In the genomic region with DNA sequence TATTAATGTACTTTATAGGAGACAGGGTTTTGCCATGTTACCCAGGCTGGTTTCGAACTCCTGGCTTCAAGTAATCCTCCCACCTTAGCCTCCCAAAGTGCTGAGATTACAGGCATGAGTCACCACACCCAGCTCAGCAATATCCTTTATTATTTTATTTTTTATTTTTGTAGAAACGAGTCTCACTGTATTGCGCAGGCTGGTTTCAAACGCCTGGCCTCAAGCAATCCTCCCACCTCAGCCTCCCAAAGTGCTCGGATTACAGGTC, we compare ENCODE assay signal across 1 cellular context.
TF ChIP-seq lines count a peak whose summit lies in the region.

No MANE protein-coding gene starts in this region.

TF ChIP-seq in HepG2, 621 proteins besides CTCF, POLR2A, EP300 and RAD21:
- TF ChIP-seq, protein P1, sequence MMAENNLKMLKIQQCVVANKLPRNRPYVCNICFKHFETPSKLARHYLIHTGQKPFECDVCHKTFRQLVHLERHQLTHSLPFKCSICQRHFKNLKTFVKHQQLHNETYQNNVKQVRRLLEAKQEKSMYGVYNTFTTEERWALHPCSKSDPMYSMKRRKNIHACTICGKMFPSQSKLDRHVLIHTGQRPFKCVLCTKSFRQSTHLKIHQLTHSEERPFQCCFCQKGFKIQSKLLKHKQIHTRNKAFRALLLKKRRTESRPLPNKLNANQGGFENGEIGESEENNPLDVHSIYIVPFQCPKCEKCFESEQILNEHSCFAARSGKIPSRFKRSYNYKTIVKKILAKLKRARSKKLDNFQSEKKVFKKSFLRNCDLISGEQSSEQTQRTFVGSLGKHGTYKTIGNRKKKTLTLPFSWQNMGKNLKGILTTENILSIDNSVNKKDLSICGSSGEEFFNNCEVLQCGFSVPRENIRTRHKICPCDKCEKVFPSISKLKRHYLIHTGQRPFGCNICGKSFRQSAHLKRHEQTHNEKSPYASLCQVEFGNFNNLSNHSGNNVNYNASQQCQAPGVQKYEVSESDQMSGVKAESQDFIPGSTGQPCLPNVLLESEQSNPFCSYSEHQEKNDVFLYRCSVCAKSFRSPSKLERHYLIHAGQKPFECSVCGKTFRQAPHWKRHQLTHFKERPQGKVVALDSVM (CRISPR knock-in tag; IDR thresholded peaks at IDR 0.05), result peak; percentile 46; the same call in 1 of the 2 replicates
